13 cellular contexts compared by ENCODE assay signal in the genomic region with DNA sequence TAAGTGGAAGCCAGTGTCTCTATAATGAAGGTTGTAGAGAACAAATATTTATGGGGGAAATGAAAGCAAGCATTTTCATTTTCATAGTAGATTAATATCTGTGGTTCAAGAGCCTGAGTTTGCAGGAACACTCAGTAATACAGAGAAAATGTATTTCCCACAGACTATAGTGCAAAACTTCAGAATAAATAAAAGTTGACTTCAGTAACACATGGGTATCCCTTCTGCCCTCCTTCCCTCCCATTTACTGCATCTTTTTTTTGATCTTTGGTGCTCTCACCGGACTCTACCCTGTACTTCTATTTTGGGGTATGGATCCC.
A peak's percentile ranks its signal among the peaks of the same experiment; 100 is the strongest.
DNase-seq lines count a peak whose midpoint lies in the region; ATAC-seq lines count a peak whose summit lies in the region.
"Had no signal": no experiment of that assay in that cellular context is flagged by ENCODE, and none has a peak within 500 bp of the region (broad histone marks: within the 10 kb centered on the region; RNA-seq: fewer than 3 reads in every experiment).

No MANE protein-coding gene starts in this region.

- DNase-seq in CD8-positive, alpha-beta memory T cell: no peak
- DNase-seq in activated naive CD8-positive, alpha-beta T cell treated with anti-CD3 and anti-CD28 coated beads, Interleukin-2, amount 50 U/mL, for 24 hours: no peak
- DNase-seq in mesenchymal stem cell (no peak), left ventricle myocardium superior (no peak), aorta (no peak), NCI-H1105 (lab: John Stamatoyannopoulos, UW) (no peak)
- DNase-seq: activated CD8-positive, alpha-beta memory T cell treated with anti-CD3 and anti-CD28 coated beads, Interleukin-2, amount 50 U/mL, for 4 hours; central memory CD4-positive, alpha-beta T cell; NCI-H524 treated with DMSO at 0.1 percent for 48 hours; stimulated activated naive CD4-positive, alpha-beta T cell treated with Interleukin-2 at 50 U/mL for 16 hours had no signal

- H3K27me3 Mint-ChIP-seq in CD8-positive, alpha-beta memory T cell: no peaks in the 10 kb centered on the region
- no peaks in the 10 kb centered on the region for H3K27me3 Mint-ChIP-seq in activated naive CD8-positive, alpha-beta T cell treated with anti-CD3 and anti-CD28 coated beads, Interleukin-2, amount 50 U/mL, for 24 hours

- no peak overlapping the region for H3K9ac ChIP-seq in mesenchymal stem cell (ENCODE audit: low read length)

- peaks cover 23% of the 10 kb centered on the region for H3K4me1 ChIP-seq in CD8-positive, alpha-beta memory T cell (ENCODE audit: insufficient read depth, low read length)
- H3K4me1 ChIP-seq in mesenchymal stem cell (ENCODE audit: control insufficient read depth, insufficient read depth, low read depth, low read length) (no peaks in the 10 kb centered on the region), aorta (ENCODE audit: control insufficient read depth in 1 of 2, insufficient read depth in 2 of 2, low read length in 2 of 2) (no peaks in the 10 kb centered on the region)

- H3K79me1 ChIP-seq in mesenchymal stem cell (replicated peaks; ENCODE audit: low read length, poor library complexity, severe bottlenecking): no peaks in the 10 kb centered on the region

- H3K9me3 ChIP-seq in CD8-positive, alpha-beta memory T cell (ENCODE audit: low read length): no peaks in the 10 kb centered on the region
- H3K9me3 ChIP-seq in mesenchymal stem cell (ENCODE audit: control insufficient read depth, low read length) (no peaks in the 10 kb centered on the region), aorta (ENCODE audit: control insufficient read depth, low read length) (no peaks in the 10 kb centered on the region)

- H3K23ac ChIP-seq in mesenchymal stem cell (ENCODE audit: low read length in 2 of 2): no peak overlapping the region

- H3K14ac ChIP-seq in mesenchymal stem cell (ENCODE audit: low read length in 2 of 2): no peak overlapping the region

- CTCF ChIA-PET in CD8-positive, alpha-beta memory T cell (lab: Charles Lee): interaction anchor here (0.7 to 1.8 kb wide), 2 partner anchors 91 to 93 kb away, joined by 4 to 5 read pairs; no protein-coding TSS in a partner anchor

- H2BK12ac ChIP-seq in mesenchymal stem cell (ENCODE audit: low read length in 2 of 2): no peak overlapping the region

- POLR2A ChIA-PET in CD8-positive, alpha-beta memory T cell (lab: Charles Lee): interaction anchor here (0.7 to 2.1 kb wide), 6 partner anchors 75 to 155 kb away, joined by 3 to 11 read pairs (median 4); a partner anchor contains a TSS

- H3K27ac ChIP-seq in CD8-positive, alpha-beta memory T cell (ENCODE audit: low read depth, low read length): peak overlapping the region; percentile 25
- no peak overlapping the region for H3K27ac ChIP-seq in mesenchymal stem cell (ENCODE audit: low read length, poor library complexity, severe bottlenecking)
- H3K27ac ChIP-seq in aorta (ENCODE audit: low read depth in 1 of 2, low read length in 2 of 2): no peak overlapping the region

- H3K36me3 Mint-ChIP-seq in CD8-positive, alpha-beta memory T cell: peaks cover 2 to 20% (median 4%) of the 10 kb centered on the region in 3 donors
- H3K36me3 Mint-ChIP-seq in activated naive CD8-positive, alpha-beta T cell treated with anti-CD3 and anti-CD28 coated beads, Interleukin-2, amount 50 U/mL, for 24 hours (ENCODE audit: low read depth): peaks cover 12% of the 10 kb centered on the region
- H3K36me3 Mint-ChIP-seq: CD14-positive monocyte had no signal

- peak overlapping the region; percentile 12 for H3K4me3 ChIP-seq in CD8-positive, alpha-beta memory T cell (ENCODE audit: low read length)
- H3K4me3 ChIP-seq in mesenchymal stem cell (ENCODE audit: insufficient read depth in 1 of 2, low read depth in 1 of 2, low read length in 2 of 2) (no peak overlapping the region), aorta (ENCODE audit: low read length in 2 of 2) (no peak overlapping the region)

- H3K9me3 Mint-ChIP-seq in CD8-positive, alpha-beta memory T cell: peaks cover 0 to 12% (median 4%) of the 10 kb centered on the region in 5 donors
- no peaks in the 10 kb centered on the region for H3K9me3 Mint-ChIP-seq in activated naive CD8-positive, alpha-beta T cell treated with anti-CD3 and anti-CD28 coated beads, Interleukin-2, amount 50 U/mL, for 24 hours

- WGBS in mesenchymal stem cell: 85% methylated on average over 1 of the region's 1 CpG
- 19 to 21% methylated on average over 1 of the region's 1 CpG for WGBS in aorta, 2 donors

- no peak overlapping the region for H3K18ac ChIP-seq in mesenchymal stem cell (ENCODE audit: low read depth in 1 of 2, low read length in 2 of 2)

- H3K4me1 Mint-ChIP-seq in CD8-positive, alpha-beta memory T cell: peaks cover 40 to 73% (median 63%) of the 10 kb centered on the region in 3 donors
- H3K4me1 Mint-ChIP-seq in activated naive CD8-positive, alpha-beta T cell treated with anti-CD3 and anti-CD28 coated beads, Interleukin-2, amount 50 U/mL, for 24 hours: peaks cover 52% of the 10 kb centered on the region
- H3K4me1 Mint-ChIP-seq: CD14-positive monocyte had no signal

- intact Hi-C loops in left ventricle myocardium superior (cut with micrococcal nuclease): no loop called here
- intact Hi-C loops in aorta (cut with DNase I): no loop called here

- H3K4me3 Mint-ChIP-seq in CD8-positive, alpha-beta memory T cell: peak overlapping the region; percentile 88 to 96 (median 91)
- peak overlapping the region; percentile 74 for H3K4me3 Mint-ChIP-seq in activated naive CD8-positive, alpha-beta T cell treated with anti-CD3 and anti-CD28 coated beads, Interleukin-2, amount 50 U/mL, for 24 hours
- H3K4me3 Mint-ChIP-seq: CD14-positive monocyte had no signal

- H3K4me2 ChIP-seq in mesenchymal stem cell (ENCODE audit: low read length, poor library complexity, severe bottlenecking): no peak overlapping the region

- no peak overlapping the region for H4K8ac ChIP-seq in mesenchymal stem cell (ENCODE audit: low read length)

- H3K4ac ChIP-seq in mesenchymal stem cell (ENCODE audit: low read depth in 1 of 2, low read length in 2 of 2): no peak overlapping the region

- no peak overlapping the region for H2BK120ac ChIP-seq in mesenchymal stem cell (ENCODE audit: low read depth, low read length)

- peak overlapping the region; percentile 32 to 97 (median 92) for H3K27ac Mint-ChIP-seq in CD8-positive, alpha-beta memory T cell
- peak overlapping the region; percentile 75 for H3K27ac Mint-ChIP-seq in activated naive CD8-positive, alpha-beta T cell treated with anti-CD3 and anti-CD28 coated beads, Interleukin-2, amount 50 U/mL, for 24 hours

- no peaks in the 10 kb centered on the region for H3K36me3 ChIP-seq in CD8-positive, alpha-beta memory T cell (ENCODE audit: insufficient read depth, low read length)
- H3K36me3 ChIP-seq in mesenchymal stem cell (ENCODE audit: control insufficient read depth in 1 of 2, insufficient read depth in 2 of 2, low read depth in 1 of 2, low read length in 2 of 2): no peaks in the 10 kb centered on the region
- no peaks in the 10 kb centered on the region for H3K36me3 ChIP-seq in aorta (ENCODE audit: control insufficient read depth in 1 of 2, insufficient read depth in 2 of 2, low read length in 1 of 2)

- no peak overlapping the region for H2AFZ ChIP-seq in mesenchymal stem cell (ENCODE audit: low read depth, low read length)

- ATAC-seq in GM18868 (IDR thresholded peaks at IDR 0.05; ENCODE audit: unreplicated experiment) (peak; percentile 63), HG03432 (IDR thresholded peaks at IDR 0.05; ENCODE audit: unreplicated experiment) (peak; percentile 28), left ventricle myocardium superior (no peak), aorta (ENCODE audit: low FRiP score) (no peak)
- peak; percentile 53 for ATAC-seq in activated naive CD8-positive, alpha-beta T cell treated with anti-CD3 and anti-CD28 coated beads, Interleukin-2, amount 50 U/mL, for 24 hours

- no peak overlapping the region for H2BK15ac ChIP-seq in mesenchymal stem cell (ENCODE audit: low read depth, poor library complexity, severe bottlenecking)

- H2BK5ac ChIP-seq in mesenchymal stem cell (ENCODE audit: low read depth, low read length, poor library complexity, severe bottlenecking): no peak overlapping the region

- no peak overlapping the region for H4K91ac ChIP-seq in mesenchymal stem cell (ENCODE audit: low read length)

- H3K27me3 ChIP-seq in CD8-positive, alpha-beta memory T cell (ENCODE audit: insufficient read depth, low read length, poor library complexity, severe bottlenecking): no peaks in the 10 kb centered on the region
- no peaks in the 10 kb centered on the region for H3K27me3 ChIP-seq in mesenchymal stem cell (ENCODE audit: control insufficient read depth in 1 of 2, insufficient read depth in 1 of 2, low read length in 2 of 2)
- H3K27me3 ChIP-seq in aorta (ENCODE audit: control insufficient read depth in 1 of 2, insufficient read depth in 2 of 2, low read length in 1 of 2): no peaks in the 10 kb centered on the region

- no peak overlapping the region for H2AK5ac ChIP-seq in mesenchymal stem cell (ENCODE audit: low read length, severe bottlenecking)

Comparison
In these comparisons a context has a peak if more than half of its experiments do, and no peak if none do; other contexts are left out.
1. ATAC-seq: peak in GM18868 (single experiment), HG03432 (single experiment) and activated naive CD8-positive, alpha-beta T cell treated with anti-CD3 and anti-CD28 coated beads, Interleukin-2, amount 50 U/mL, for 24 hours (single experiment); none in left ventricle myocardium superior (single experiment) and aorta (single experiment).